26 cellular contexts compared by ENCODE assay signal in genomic region chr20:29298271-29298590, GRCh38.
"Had no signal": no experiment of that assay in that cellular context is flagged by ENCODE, and none has a peak within 500 bp of the region (broad histone marks: within the 10 kb centered on the region; RNA-seq: fewer than 3 reads in every experiment).

No MANE protein-coding gene starts in this region.

- H3K9me3 ChIP-seq: colonic mucosa, gastrocnemius medialis had no signal

- FAIRE-seq: colon, endometrium, endothelial cell of umbilical vein, frontal cortex had no signal

- H3K36me3 ChIP-seq: colonic mucosa, esophagus muscularis mucosa, esophagus squamous epithelium, gastrocnemius medialis, gastroesophageal sphincter, heart left ventricle, heart right ventricle had no signal

- H3K27me3 ChIP-seq: colonic mucosa, esophagus squamous epithelium, foreskin keratinocyte, gastrocnemius medialis, heart left ventricle had no signal

- H3K27ac ChIP-seq: colonic mucosa, coronary artery, dorsolateral prefrontal cortex, epithelial cell of prostate, esophagus muscularis mucosa, esophagus squamous epithelium, foreskin keratinocyte, gastrocnemius medialis, gastroesophageal sphincter, heart left ventricle, heart right ventricle had no signal

- H3K4me1 ChIP-seq: colonic mucosa, esophagus muscularis mucosa, esophagus squamous epithelium, foreskin keratinocyte, gastrocnemius medialis, gastroesophageal sphincter, heart left ventricle, heart right ventricle had no signal

- H3K27ac Mint-ChIP-seq: dendritic cell treated with granulocyte-macrophage colony-stimulating factor and Interleukin-4, amounts not matched to agents 40 ng/mL and 50 ng/mL, for 4 days; effector memory CD8-positive, alpha-beta T cell; endodermal cell had no signal

- H3K4me1 Mint-ChIP-seq: endodermal cell had no signal

- H3K4me3 ChIP-seq: colonic mucosa, coronary artery, dorsolateral prefrontal cortex, esophagus muscularis mucosa, esophagus squamous epithelium, gastrocnemius medialis, gastroesophageal sphincter, heart left ventricle, heart right ventricle had no signal

- H3K4me3 Mint-ChIP-seq: dendritic cell treated with granulocyte-macrophage colony-stimulating factor and Interleukin-4, amounts not matched to agents 40 ng/mL and 50 ng/mL, for 4 days; effector memory CD8-positive, alpha-beta T cell; endodermal cell had no signal

- DNase-seq: colonic mucosa; cortex of kidney; dorsolateral prefrontal cortex; effector CD4-positive, alpha-beta T cell; effector CD8-positive, alpha-beta T cell; effector memory CD4-positive, alpha-beta T cell; effector memory CD8-positive, alpha-beta T cell; endodermal cell; erythroblast; esophagus squamous epithelium; foreskin keratinocyte; foreskin melanocyte; gastrocnemius medialis; glutamatergic neuron; head of caudate nucleus; heart right ventricle had no signal

- H3K27me3 Mint-ChIP-seq: dendritic cell treated with granulocyte-macrophage colony-stimulating factor and Interleukin-4, amounts not matched to agents 40 ng/mL and 50 ng/mL, for 4 days; effector memory CD8-positive, alpha-beta T cell had no signal

- ATAC-seq: effector memory CD8-positive, alpha-beta T cell; foreskin keratinocyte; gastrocnemius medialis had no signal
